ENCODE assay signal across 19 cellular contexts in the genomic region with DNA sequence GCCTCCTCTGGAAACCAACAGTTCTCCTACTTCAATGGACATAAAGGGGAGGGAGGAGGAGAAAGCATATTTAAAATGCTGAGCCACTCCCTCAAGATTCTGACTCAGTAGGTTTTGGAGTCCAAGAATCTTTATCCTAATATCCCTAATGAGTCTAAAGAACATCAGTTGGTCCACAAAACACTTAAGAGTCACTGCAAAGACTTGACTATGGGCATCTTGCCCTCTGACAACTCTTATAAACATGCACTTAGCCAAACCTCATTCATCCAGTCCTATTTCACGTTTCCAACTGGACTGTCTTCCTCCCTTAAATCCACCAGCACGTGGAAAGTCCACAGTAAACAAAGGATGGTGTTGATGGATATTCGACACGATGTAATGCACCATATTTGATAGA.
DNase-seq lines count a peak whose midpoint lies in the region; ATAC-seq and TF ChIP-seq lines count a peak whose summit lies in the region.
"Had no signal": no experiment of that assay in that cellular context is flagged by ENCODE, and none has a peak within 500 bp of the region (broad histone marks: within the 10 kb centered on the region; RNA-seq: fewer than 3 reads in every experiment).

No MANE protein-coding gene starts in this region.

- no peaks in the 10 kb centered on the region for H3K27me3 Mint-ChIP-seq in activated T-helper 2 cell treated with anti-CD3 and anti-CD28 coated beads, Interferon-gamma antibody, Interleukin-2, Interleukin-4, amounts not matched to agents 10 μg/mL and 5 μg/mL and 100 μg/mL, durations not matched to agents 14 hours and 24 hours and 36 hours (ENCODE audit: low read depth)

- H3K4me1 ChIP-seq in psoas muscle (no peaks in the 10 kb centered on the region), adrenal gland (replicated peaks in 1 of 2) (no peaks in the 10 kb centered on the region)
- H3K4me1 ChIP-seq: BE2C had no signal

- H3K36me3 Mint-ChIP-seq in activated T-helper 2 cell treated with anti-CD3 and anti-CD28 coated beads, Interferon-gamma antibody, Interleukin-2, Interleukin-4, amounts not matched to agents 10 μg/mL and 5 μg/mL and 100 μg/mL, durations not matched to agents 14 hours and 24 hours and 36 hours (ENCODE audit: low read depth), result no peaks in the 10 kb centered on the region
- H3K36me3 Mint-ChIP-seq: CD8-positive, alpha-beta T cell; IgD-negative memory B cell had no signal

- DNase-seq in AG08395 (ENCODE audit: low spot score) (peak; percentile 42), GM03348 (ENCODE audit: low spot score) (peak; percentile 4), LoVo (ENCODE audit: low spot score) (peak; percentile 2), myocyte (ENCODE audit: low read depth) (peak; percentile 12), psoas muscle (no peak), adrenal gland (no peak)
- DNase-seq in activated T-helper 2 cell treated with anti-CD3 and anti-CD28 coated beads, Interferon-gamma antibody, Interleukin-2, Interleukin-4, amounts not matched to agents 10 μg/mL and 5 μg/mL and 100 μg/mL, durations not matched to agents 14 hours and 24 hours and 36 hours (ENCODE audit: low spot score), result no peak
- DNase-seq: 8988T; BE2C; CD8-positive, alpha-beta T cell; COR-L47; DMS153; DND-41; GF-D8; H7 had no signal

- no peaks in the 10 kb centered on the region for H3K9me3 Mint-ChIP-seq in activated T-helper 2 cell treated with anti-CD3 and anti-CD28 coated beads, Interferon-gamma antibody, Interleukin-2, Interleukin-4, amounts not matched to agents 10 μg/mL and 5 μg/mL and 100 μg/mL, durations not matched to agents 14 hours and 24 hours and 36 hours
- H3K9me3 Mint-ChIP-seq: CD8-positive, alpha-beta T cell had no signal

- H3K27ac ChIP-seq in psoas muscle, result no peak overlapping the region
- H3K27ac ChIP-seq in adrenal gland, result no peak overlapping the region
- H3K27ac ChIP-seq: C4-2B had no signal

- intact Hi-C loops in activated T-helper 2 cell treated with anti-CD3 and anti-CD28 coated beads, Interferon-gamma antibody, Interleukin-2, Interleukin-4, amounts not matched to agents 10 μg/mL and 5 μg/mL and 100 μg/mL, durations not matched to agents 14 hours and 24 hours and 36 hours (cut with micrococcal nuclease), result no loop called here
- intact Hi-C loops in psoas muscle (cut with DNase I) (no loop called here), adrenal gland (cut with DNase I) (no loop called here)

- ATAC-seq in psoas muscle, result no peak
- ATAC-seq: CD8-positive, alpha-beta T cell; GM12878; GM23338 had no signal

- H3K36me3 ChIP-seq in psoas muscle (ENCODE audit: insufficient read depth in 1 of 2, low read depth in 1 of 2) (no peaks in the 10 kb centered on the region), adrenal gland (replicated peaks in 1 of 2) (no peaks in the 10 kb centered on the region)
- H3K36me3 ChIP-seq: BE2C had no signal

- no peak overlapping the region for H3K27ac Mint-ChIP-seq in activated T-helper 2 cell treated with anti-CD3 and anti-CD28 coated beads, Interferon-gamma antibody, Interleukin-2, Interleukin-4, amounts not matched to agents 10 μg/mL and 5 μg/mL and 100 μg/mL, durations not matched to agents 14 hours and 24 hours and 36 hours
- H3K27ac Mint-ChIP-seq: CD8-positive, alpha-beta T cell; GM23338; IgD-negative memory B cell had no signal

- H3K27me3 ChIP-seq in psoas muscle (ENCODE audit: insufficient read depth in 3 of 3, low read length in 2 of 3), result no peaks in the 10 kb centered on the region
- H3K27me3 ChIP-seq in adrenal gland, result no peaks in the 10 kb centered on the region
- H3K27me3 ChIP-seq: BE2C had no signal

- no peaks in the 10 kb centered on the region for H3K4me1 Mint-ChIP-seq in activated T-helper 2 cell treated with anti-CD3 and anti-CD28 coated beads, Interferon-gamma antibody, Interleukin-2, Interleukin-4, amounts not matched to agents 10 μg/mL and 5 μg/mL and 100 μg/mL, durations not matched to agents 14 hours and 24 hours and 36 hours (ENCODE audit: low read depth)
- H3K4me1 Mint-ChIP-seq: GM23338, IgD-negative memory B cell had no signal

- TF ChIP-seq POLR2A in adrenal gland (IDR thresholded peaks at IDR 0.05), result no peak

- H3K4me3 ChIP-seq in psoas muscle (no peak overlapping the region), adrenal gland (no peak overlapping the region)
- H3K4me3 ChIP-seq: GM12878, GM23338 had no signal

- WGBS in psoas muscle, 3 donors, result 75 to 79% (median 77%) methylated on average over 4 of the region's 4 CpGs
- WGBS in adrenal gland, 4 donors, result 65 to 69% (median 69%) methylated on average over 4 of the region's 4 CpGs

- no peak overlapping the region for H3K4me3 Mint-ChIP-seq in activated T-helper 2 cell treated with anti-CD3 and anti-CD28 coated beads, Interferon-gamma antibody, Interleukin-2, Interleukin-4, amounts not matched to agents 10 μg/mL and 5 μg/mL and 100 μg/mL, durations not matched to agents 14 hours and 24 hours and 36 hours (ENCODE audit: low read depth)
- H3K4me3 Mint-ChIP-seq: CD8-positive, alpha-beta T cell; GM23338; IgD-negative memory B cell had no signal

- no peaks in the 10 kb centered on the region for H3K9me3 ChIP-seq in psoas muscle
- no peaks in the 10 kb centered on the region for H3K9me3 ChIP-seq in adrenal gland (replicated peaks in 1 of 3)
- H3K9me3 ChIP-seq: BE2C had no signal

- TF ChIP-seq CTCF in psoas muscle (IDR thresholded peaks at IDR 0.05) (no peak), adrenal gland (IDR thresholded peaks at IDR 0.05) (no peak)

Comparison
In these comparisons a context has a peak if more than half of its experiments do, and no peak if none do; other contexts are left out.
1. DNase-seq: peak in AG08395 (single experiment), GM03348 (single experiment), LoVo (single experiment) and myocyte (single experiment); none in activated T-helper 2 cell treated with anti-CD3 and anti-CD28 coated beads, Interferon-gamma antibody, Interleukin-2, Interleukin-4, amounts not matched to agents 10 μg/mL and 5 μg/mL and 100 μg/mL, durations not matched to agents 14 hours and 24 hours and 36 hours (single experiment), psoas muscle (0 of 2) and adrenal gland (0 of 7).